In genomic region chr2:141589314-141589713, GRCh38 we compare ENCODE assay signal across 21 cellular contexts.
"Had no signal": no experiment of that assay in that cellular context is flagged by ENCODE, and none has a peak within 500 bp of the region (broad histone marks: within the 10 kb centered on the region; RNA-seq: fewer than 3 reads in every experiment).

No MANE protein-coding gene starts in this region.

- DNase-seq: dermis blood vessel endothelial cell; foreskin keratinocyte; head of caudate nucleus; kidney; left cardiac atrium; left ventricle myocardium inferior; lower lobe of right lung; natural killer cell; nucleus accumbens; ovary; small intestine; stimulated activated CD4-positive, alpha-beta T cell treated with anti-CD3 and anti-CD28 coated beads, Interleukin-2, amount 100 ng/mL, for 48 hours; stimulated activated naive CD8-positive, alpha-beta T cell treated with anti-CD3 and anti-CD28 coated beads, Interleukin-15, Interleukin-2, amounts not matched to agents 100 U/mL and 50 U/mL, for 24 hours; thyroid gland had no signal

- H3K4me1 Mint-ChIP-seq: memory B cell, natural killer cell had no signal

- H3K27me3 ChIP-seq: foreskin keratinocyte, hepatocyte, neural progenitor cell, ovary, right atrium auricular region, suprapubic skin, thyroid gland had no signal

- H3K36me3 ChIP-seq: left ventricle myocardium inferior, lower lobe of right lung, neural progenitor cell, ovary, right atrium auricular region, suprapubic skin, thyroid gland had no signal

- H3K27me3 Mint-ChIP-seq: memory B cell, type B pancreatic cell had no signal

- H3K9me3 Mint-ChIP-seq: neural progenitor cell, type B pancreatic cell had no signal

- H3K4me2 ChIP-seq: hepatocyte, neural progenitor cell had no signal

- H3K4me3 ChIP-seq: hepatocyte, left ventricle myocardium inferior, lower lobe of right lung, neural progenitor cell, ovary, right atrium auricular region, suprapubic skin, thyroid gland had no signal

- H3K4me3 Mint-ChIP-seq: memory B cell, mesothelial cell of epicardium, natural killer cell, neural progenitor cell, type B pancreatic cell had no signal

- H3K27ac ChIP-seq: foreskin keratinocyte, hepatocyte, left ventricle myocardium inferior, lower lobe of right lung, neural progenitor cell, ovary, right atrium auricular region, suprapubic skin, thyroid gland had no signal

- H3K9me3 ChIP-seq: lower lobe of right lung, ovary, suprapubic skin, thyroid gland had no signal

- H3K36me3 Mint-ChIP-seq: memory B cell, neural progenitor cell, type B pancreatic cell had no signal

- H2AFZ ChIP-seq: hepatocyte, neural progenitor cell had no signal

- ATAC-seq: foreskin keratinocyte; left cardiac atrium; lower lobe of right lung; natural killer cell; stimulated activated naive CD8-positive, alpha-beta T cell treated with anti-CD3 and anti-CD28 coated beads, Interleukin-15, Interleukin-2, amounts not matched to agents 100 U/mL and 50 U/mL, for 24 hours had no signal

- H3K27ac Mint-ChIP-seq: memory B cell, natural killer cell, neural progenitor cell, type B pancreatic cell had no signal

- H3K9ac ChIP-seq: neural progenitor cell had no signal

- H3K4me1 ChIP-seq: foreskin keratinocyte, left ventricle myocardium inferior, lower lobe of right lung, neural progenitor cell, right atrium auricular region, suprapubic skin, thyroid gland had no signal
